17 cellular contexts compared by ENCODE assay signal in genomic region chr12:63911336-63911735, GRCh38.
DNase-seq lines count a peak whose midpoint lies in the region; TF ChIP-seq lines count a peak whose summit lies in the region.
"Had no signal": no experiment of that assay in that cellular context is flagged by ENCODE, and none has a peak within 500 bp of the region (broad histone marks: within the 10 kb centered on the region; RNA-seq: fewer than 3 reads in every experiment).

No MANE protein-coding gene starts in this region.

- peaks cover 38% of the 10 kb centered on the region for H3K4me1 Mint-ChIP-seq in glutamatergic neuron (ENCODE audit: low read depth, unreplicated experiment)
- peaks cover 54% of the 10 kb centered on the region for H3K4me1 Mint-ChIP-seq in nephron
- H3K4me1 Mint-ChIP-seq in activated CD4-positive, alpha-beta memory T cell treated with anti-CD3 and anti-CD28 coated beads for 36 hours (ENCODE audit: low read depth) = no peaks in the 10 kb centered on the region
- H3K4me1 Mint-ChIP-seq: CD8-positive, alpha-beta memory T cell had no signal

- H3K27me3 Mint-ChIP-seq in glutamatergic neuron (ENCODE audit: unreplicated experiment) = no peaks in the 10 kb centered on the region
- H3K27me3 Mint-ChIP-seq in nephron (ENCODE audit: low read depth) = no peaks in the 10 kb centered on the region
- peaks cover 3% of the 10 kb centered on the region for H3K27me3 Mint-ChIP-seq in activated CD4-positive, alpha-beta memory T cell treated with anti-CD3 and anti-CD28 coated beads for 36 hours

- POLR2A ChIA-PET in A673 (lab: Charles Lee; ENCODE audit: low non-redundant PET) = interaction anchor here (0.7 kb wide), 1 partner anchor 13 kb away, joined by 16 read pairs; no protein-coding TSS in a partner anchor
- POLR2A ChIA-PET in activated CD4-positive, alpha-beta memory T cell treated with anti-CD3 and anti-CD28 coated beads for 36 hours (lab: Charles Lee) = no interaction called here

- TF ChIP-seq CTCF in A673 (conservative IDR thresholded peaks at IDR 0.05; ENCODE audit: low read depth, low read length) (no peak), glutamatergic neuron (IDR thresholded peaks at IDR 0.05; ENCODE audit: partially characterized antibody, unreplicated experiment) (no peak), nephron (IDR thresholded peaks at IDR 0.05; ENCODE audit: unreplicated experiment in 3 of 3) (no peak)

- peaks cover 52% of the 10 kb centered on the region for H3K4me1 ChIP-seq in A673 (ENCODE audit: insufficient read depth, low read length, poor library complexity, severe bottlenecking)

- BruUV-seq in A673 (replicated peaks; lab: Mats Ljungman, UMichigan) = no TSS peak

- peaks cover 5% of the 10 kb centered on the region for H3K36me3 Mint-ChIP-seq in glutamatergic neuron (ENCODE audit: unreplicated experiment)
- peaks cover 13% of the 10 kb centered on the region for H3K36me3 Mint-ChIP-seq in nephron (ENCODE audit: low read depth)
- H3K36me3 Mint-ChIP-seq in activated CD4-positive, alpha-beta memory T cell treated with anti-CD3 and anti-CD28 coated beads for 36 hours = no peaks in the 10 kb centered on the region
- H3K36me3 Mint-ChIP-seq: CD8-positive, alpha-beta memory T cell had no signal

- H3K4me3 ChIP-seq in A673 (ENCODE audit: low read depth, low read length, poor library complexity, severe bottlenecking) = no peak overlapping the region
- H3K4me3 ChIP-seq: BLaER1, GM23338, PC-9 had no signal

- H3K9me3 Mint-ChIP-seq in glutamatergic neuron (ENCODE audit: unreplicated experiment) (no peaks in the 10 kb centered on the region), nephron (peaks cover 3% of the 10 kb centered on the region)
- no peaks in the 10 kb centered on the region for H3K9me3 Mint-ChIP-seq in activated CD4-positive, alpha-beta memory T cell treated with anti-CD3 and anti-CD28 coated beads for 36 hours
- H3K9me3 Mint-ChIP-seq: GM23338 had no signal

- H3K36me3 ChIP-seq in A673 (ENCODE audit: insufficient read depth, low read length, poor library complexity, severe bottlenecking) = no peaks in the 10 kb centered on the region
- H3K36me3 ChIP-seq: BLaER1 had no signal

- H3K4me3 Mint-ChIP-seq in glutamatergic neuron (ENCODE audit: unreplicated experiment) (no peak overlapping the region), nephron (peak overlapping the region in 1 of 3 experiments; percentile 59)
- H3K4me3 Mint-ChIP-seq in activated CD4-positive, alpha-beta memory T cell treated with anti-CD3 and anti-CD28 coated beads for 36 hours = no peak overlapping the region
- H3K4me3 Mint-ChIP-seq: CD8-positive, alpha-beta memory T cell; GM23338 had no signal

- H3K27me3 ChIP-seq in A673 (replicated peaks; ENCODE audit: insufficient read depth, low read depth, low read length, poor library complexity) = no peaks in the 10 kb centered on the region
- H3K27me3 ChIP-seq: BLaER1 had no signal

- intact Hi-C loops in A673 (cut with micrococcal nuclease; ENCODE audit: unreplicated experiment) = no loop called here
- intact Hi-C loops in activated CD4-positive, alpha-beta memory T cell treated with anti-CD3 and anti-CD28 coated beads for 36 hours (cut with micrococcal nuclease) = no loop called here

- CTCF ChIA-PET in A673 (lab: Charles Lee) = no interaction called here
- CTCF ChIA-PET in activated CD4-positive, alpha-beta memory T cell treated with anti-CD3 and anti-CD28 coated beads for 36 hours (lab: Charles Lee) = no interaction called here

- peak overlapping the region; percentile 36 for H3K27ac Mint-ChIP-seq in glutamatergic neuron (ENCODE audit: unreplicated experiment)
- H3K27ac Mint-ChIP-seq in nephron = peak overlapping the region; percentile 37 to 64 (median 46)
- H3K27ac Mint-ChIP-seq in activated CD4-positive, alpha-beta memory T cell treated with anti-CD3 and anti-CD28 coated beads for 36 hours = no peak overlapping the region
- H3K27ac Mint-ChIP-seq: CD8-positive, alpha-beta memory T cell; GM23338 had no signal

- H3K9me3 ChIP-seq in A673 (ENCODE audit: low read depth, low read length, poor library complexity, severe bottlenecking) = no peaks in the 10 kb centered on the region

- no peak for DNase-seq in A673 (ENCODE audit: low spot score)
- peak; percentile 26 for DNase-seq in OCI-M1 (lab: John Stamatoyannopoulos, UW)
- DNase-seq in glutamatergic neuron = no peak
- no peak for DNase-seq in NCI-H2171 treated with DMSO at 0.1 percent for 48 hours (lab: John Stamatoyannopoulos, UW)
- no peak for DNase-seq in foreskin melanocyte
- no peak for DNase-seq in activated CD4-positive, alpha-beta memory T cell treated with anti-CD3 and anti-CD28 coated beads for 36 hours
- DNase-seq: CD8-positive, alpha-beta memory T cell; KBM-7; NCI-H1048; NCI-H146; NCI-H446; NCI-H748 treated with DMSO at 0.1 percent for 48 hours; PC-9; SHP77 had no signal

- peak overlapping the region; percentile 35 for H3K27ac ChIP-seq in A673 (ENCODE audit: low read depth, low read length, poor library complexity, severe bottlenecking)
- H3K27ac ChIP-seq: BLaER1, PC-9 had no signal
